15 cellular contexts compared by ENCODE assay signal in the genomic region with DNA sequence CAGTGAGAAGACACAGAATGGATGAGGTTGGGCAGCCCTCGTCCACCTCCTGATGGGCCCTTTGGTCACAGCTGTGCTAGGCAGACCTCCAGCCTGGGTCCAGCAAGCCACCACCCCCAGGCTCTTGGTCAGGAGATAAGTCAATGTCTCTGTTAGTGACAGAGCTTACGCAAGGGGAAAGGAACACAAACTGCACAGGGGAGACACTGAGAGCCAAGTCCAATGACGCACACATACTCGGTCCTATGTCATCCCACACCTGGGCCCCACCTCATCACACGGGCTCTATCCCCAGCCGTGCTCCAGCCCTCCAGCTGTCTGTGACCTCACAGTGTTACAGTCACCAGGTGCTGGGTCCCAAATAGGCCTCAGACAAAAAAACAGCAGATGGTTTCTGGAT. TPM values are rescaled to one million over a fixed set of nuclear protein-coding genes. Genes with fewer than 3 reads are reported as not detected.
A peak's percentile ranks its signal among the peaks of the same experiment; 100 is the strongest.
DNase-seq lines count a peak whose midpoint lies in the region; ATAC-seq, FAIRE-seq and TF ChIP-seq lines count a peak whose summit lies in the region.
"Had no signal": no experiment of that assay in that cellular context is flagged by ENCODE, and none has a peak within 500 bp of the region (broad histone marks: within the 10 kb centered on the region; RNA-seq: fewer than 3 reads in every experiment).

No MANE protein-coding gene starts in this region.

- TF ChIP-seq CTCF in liver (IDR thresholded peaks at IDR 0.05; ENCODE audit: low read depth, low read length, missing input control), result no peak
- no peak for TF ChIP-seq CTCF in HepG2 (CRISPR knock-in tag; IDR thresholded peaks at IDR 0.05)
- TF ChIP-seq CTCF in brain (conservative IDR thresholded peaks at IDR 0.05), result no peak
- no peak for TF ChIP-seq CTCF in lower lobe of right lung (IDR thresholded peaks at IDR 0.05)

- 37% methylated on average over 6 of the region's 6 CpGs for WGBS in liver
- WGBS in HepG2 (ENCODE audit: low lambda C conversion rate), result 73% methylated on average over 4 of the region's 6 CpGs
- 91 to 96% methylated on average over 6 of the region's 6 CpGs for WGBS in aorta, 2 donors

- H3K27me3 Mint-ChIP-seq in brain, result no peaks in the 10 kb centered on the region

- H3K9ac ChIP-seq in liver (ENCODE audit: low read depth in 1 of 2, low read length in 2 of 2) (peak overlapping the region in 1 of 2 donors; percentile 35), HepG2 (ENCODE audit: insufficient read depth, low read depth, low read length) (no peak overlapping the region)

- H3K9me3 ChIP-seq in liver (ENCODE audit: control insufficient read depth in 4 of 4, low read length in 3 of 4) (no peaks in the 10 kb centered on the region), HepG2 (ENCODE audit: low read length) (no peaks in the 10 kb centered on the region), lower lobe of right lung (no peaks in the 10 kb centered on the region), aorta (ENCODE audit: control insufficient read depth, low read length) (no peaks in the 10 kb centered on the region)

- peaks cover 12 to 46% (median 32%) of the 10 kb centered on the region in 4 donors for H3K4me1 ChIP-seq in liver (ENCODE audit: control insufficient read depth in 4 of 4, insufficient read depth in 4 of 4, low read length in 3 of 4)
- H3K4me1 ChIP-seq in HepG2 (ENCODE audit: insufficient read depth, low read length), result no peaks in the 10 kb centered on the region
- H3K4me1 ChIP-seq in lower lobe of right lung, result no peaks in the 10 kb centered on the region
- no peaks in the 10 kb centered on the region for H3K4me1 ChIP-seq in aorta (ENCODE audit: control insufficient read depth in 1 of 2, insufficient read depth in 2 of 2, low read length in 2 of 2)

- peaks cover 2 to 17% (median 10%) of the 10 kb centered on the region in 4 donors for H3K36me3 ChIP-seq in liver (ENCODE audit: control insufficient read depth in 4 of 4, insufficient read depth in 3 of 4, low read depth in 1 of 4, low read length in 3 of 4)
- peaks cover 14 to 15% of the 10 kb centered on the region in 2 experiments; a peak in 4 of 5 replicates for H3K36me3 ChIP-seq in HepG2 (replicated peaks in 1 of 2; ENCODE audit: control insufficient read depth in 1 of 2, insufficient read depth in 2 of 2, low read length in 2 of 2)
- peaks cover 34% of the 10 kb centered on the region for H3K36me3 ChIP-seq in lower lobe of right lung
- peaks cover 0 to 3% of the 10 kb centered on the region in 2 donors for H3K36me3 ChIP-seq in aorta (ENCODE audit: control insufficient read depth in 1 of 2, insufficient read depth in 2 of 2, low read length in 1 of 2)

- no peak overlapping the region for H3K4me2 ChIP-seq in HepG2 (ENCODE audit: low read depth, low read length)

- H3K27me3 ChIP-seq in liver (ENCODE audit: control insufficient read depth in 4 of 4, insufficient read depth in 4 of 4, low read length in 3 of 4) (no peaks in the 10 kb centered on the region), HepG2 (ENCODE audit: control insufficient read depth in 1 of 2, insufficient read depth in 2 of 2, low read length in 2 of 2) (no peaks in the 10 kb centered on the region), lower lobe of right lung (ENCODE audit: low read depth) (no peaks in the 10 kb centered on the region), aorta (ENCODE audit: control insufficient read depth in 1 of 2, insufficient read depth in 2 of 2, low read length in 1 of 2) (no peaks in the 10 kb centered on the region)

- no peak overlapping the region for H3K4me3 Mint-ChIP-seq in brain
- H3K4me3 Mint-ChIP-seq in stimulated activated effector memory CD8-positive, alpha-beta T cell treated with anti-CD3 and anti-CD28 coated beads, Interleukin-12 subunit alpha, Interleukin-12 subunit beta, amount 100 ng/mL, for 72 hours, result no peak overlapping the region

- peaks cover 3% of the 10 kb centered on the region for H3K36me3 Mint-ChIP-seq in brain
- H3K36me3 Mint-ChIP-seq in stimulated activated effector memory CD8-positive, alpha-beta T cell treated with anti-CD3 and anti-CD28 coated beads, Interleukin-12 subunit alpha, Interleukin-12 subunit beta, amount 100 ng/mL, for 72 hours, result no peaks in the 10 kb centered on the region

- intact Hi-C loops in HepG2 (cut with micrococcal nuclease; ENCODE audit: unreplicated experiment) (no loop called here), lower lobe of right lung (cut with DNase I) (no loop called here), aorta (cut with DNase I) (no loop called here)

- FAIRE-seq in HepG2 (lab: Jason Lieb, UNC), result no peak

- peak overlapping the region; percentile 66 to 73 for H3K27ac ChIP-seq in liver (ENCODE audit: low read depth in 1 of 2, low read length in 2 of 2)
- H3K27ac ChIP-seq in HepG2 (ENCODE audit: extremely low read length, insufficient read depth, low read length), result no peak overlapping the region
- no peak overlapping the region for H3K27ac ChIP-seq in lower lobe of right lung
- no peak overlapping the region for H3K27ac ChIP-seq in aorta (ENCODE audit: low read depth in 1 of 2, low read length in 2 of 2)
- H3K27ac ChIP-seq: C4-2B had no signal

- CTCF ChIA-PET in HepG2 (lab: Yijun Ruan, JAX; ENCODE audit: low intra/inter-chr PET ratio, low total read pairs), result no interaction called here

- H3K4me3 ChIP-seq in liver (ENCODE audit: low read depth in 1 of 3, low read length in 3 of 3), result no peak overlapping the region
- no peak overlapping the region for H3K4me3 ChIP-seq in HepG2 (replicated peaks in 1 of 3; ENCODE audit: insufficient read depth in 1 of 3, low read depth in 2 of 3, low read length in 3 of 3)
- H3K4me3 ChIP-seq in lower lobe of right lung, result no peak overlapping the region
- no peak overlapping the region for H3K4me3 ChIP-seq in aorta (ENCODE audit: low read length in 2 of 2)

- no peaks in the 10 kb centered on the region for H3K9me3 Mint-ChIP-seq in brain
- H3K9me3 Mint-ChIP-seq in stimulated activated effector memory CD8-positive, alpha-beta T cell treated with anti-CD3 and anti-CD28 coated beads, Interleukin-12 subunit alpha, Interleukin-12 subunit beta, amount 100 ng/mL, for 72 hours, result no peaks in the 10 kb centered on the region

- in situ Hi-C loops in HepG2 (cut with HindIII; ENCODE audit: extremely low pct_ligation_motif_present, low pct_unique_long_range_greater_than_20kb), result no loop called here

- BruUV-seq in HepG2 (replicated peaks; lab: Mats Ljungman, UMichigan), result no TSS peak

- POLR2A ChIA-PET in HepG2 (lab: Yijun Ruan, JAX), result no interaction called here

- DNase-seq in HepG2 (ENCODE audit: low spot score) (no peak), lower lobe of right lung (peak; percentile 12), aorta (peak; percentile 4 to 43), epidermal melanocyte (ENCODE audit: insufficient read length, low spot score) (no peak)
- DNase-seq in stimulated activated effector memory CD8-positive, alpha-beta T cell treated with anti-CD3 and anti-CD28 coated beads, Interleukin-12 subunit alpha, Interleukin-12 subunit beta, amount 100 ng/mL, for 72 hours (ENCODE audit: low spot score in 2 of 2), result no peak
- DNase-seq: DMS53; NCI-H1092; NCI-H146; NCI-H226; NCI-H524 treated with DMSO at 0.1 percent for 48 hours; NK-92 treated with Interleukin-12 subunit alpha and Interleukin-12 subunit beta, amount 100 ng/mL, for 24 hours had no signal

- peak overlapping the region in 3 of 5 experiments; percentile 61 to 81 (median 63) for H3K27ac Mint-ChIP-seq in brain
- no peak overlapping the region for H3K27ac Mint-ChIP-seq in stimulated activated effector memory CD8-positive, alpha-beta T cell treated with anti-CD3 and anti-CD28 coated beads, Interleukin-12 subunit alpha, Interleukin-12 subunit beta, amount 100 ng/mL, for 72 hours

- ATAC-seq in HepG2 (no peak), lower lobe of right lung (no peak), aorta (ENCODE audit: low FRiP score) (no peak), GM21423 (IDR thresholded peaks at IDR 0.05; ENCODE audit: unreplicated experiment) (no peak)
- no peak for ATAC-seq in stimulated activated effector memory CD8-positive, alpha-beta T cell treated with anti-CD3 and anti-CD28 coated beads, Interleukin-12 subunit alpha, Interleukin-12 subunit beta, amount 100 ng/mL, for 72 hours

- TF ChIP-seq RAD21 in liver (IDR thresholded peaks at IDR 0.05) (peak; percentile 44 to 58), HepG2 (CRISPR knock-in tag; IDR thresholded peaks at IDR 0.05) (no peak)

- no peaks in the 10 kb centered on the region for H4K20me1 ChIP-seq in HepG2 (ENCODE audit: insufficient read depth, low read length)

- no peak overlapping the region for H2AFZ ChIP-seq in HepG2 (ENCODE audit: low read length)

- no peak for TF ChIP-seq POLR2A in HepG2 (IDR thresholded peaks at IDR 0.05; ENCODE audit: insufficient read depth in 1 of 2, low read depth in 2 of 2, low read length in 2 of 2)

- peaks cover 34% of the 10 kb centered on the region for H3K4me1 Mint-ChIP-seq in brain
- peaks cover 17% of the 10 kb centered on the region for H3K4me1 Mint-ChIP-seq in stimulated activated effector memory CD8-positive, alpha-beta T cell treated with anti-CD3 and anti-CD28 coated beads, Interleukin-12 subunit alpha, Interleukin-12 subunit beta, amount 100 ng/mL, for 72 hours

- TF ChIP-seq EP300 in HepG2 (IDR thresholded peaks at IDR 0.05; ENCODE audit: low read depth in 2 of 2, low read length in 2 of 2), result no peak
- TF ChIP-seq EP300 in HepG2 (CRISPR knock-in tag; IDR thresholded peaks at IDR 0.05; ENCODE audit: borderline replicate concordance), result no peak

- no peaks in the 10 kb centered on the region for H3K79me2 ChIP-seq in HepG2 (ENCODE audit: insufficient read depth, low read length)

RNA-seq across cellular contexts. Expression of a gene that starts 19.6 kb away (rescaled TPM):
- total RNA-seq in liver (100 to 1,000 TPM in 1 of 2 donors, 10 to 100 TPM in 1; 37.3 to 102 TPM), HepG2 (2016; rRNA removed; fragmentation: Illumina TruSeq; extraction: Trizol) (75.1 and 81.0 TPM in 2 replicates), lower lobe of right lung (94.0 TPM), aorta (10 to 100 TPM; 54.3 to 56.6 TPM)
- polyA plus RNA-seq in liver (100 to 1,000 TPM; 132 to 211 TPM), HepG2 (2011; rRNA removed) (60.7 and 63.7 TPM in 2 replicates), brain (ENCODE audit: insufficient read depth, low read depth, low replicate concordance) (239 TPM), aorta (100 to 1,000 TPM in 1 of 2 donors, 10 to 100 TPM in 1; 48.2 to 186 TPM)
- total RNA-seq in HepG2 (2016; cell fraction: cytosol; rRNA removed; fragmentation: Illumina TruSeq; extraction: Trizol; ENCODE audit: low read depth), result 12.2 and 14.5 TPM in 2 replicates
- total RNA-seq in HepG2 (2016; cell fraction: insoluble cytoplasmic fraction; rRNA removed; fragmentation: Illumina TruSeq; extraction: Trizol), result 76.9 and 79.4 TPM in 2 replicates
- 29.4 and 31.9 TPM in 2 replicates for total RNA-seq in HepG2 (2016; cell fraction: membrane; rRNA removed; fragmentation: Illumina TruSeq; extraction: Trizol)
- 35.5 and 39.2 TPM in 2 replicates for total RNA-seq in HepG2 (2016; cell fraction: nucleus; rRNA removed; fragmentation: Illumina TruSeq; extraction: Trizol)
- 56.0 and 100 TPM in 2 replicates for polyA plus RNA-seq in HepG2 (2011; cell fraction: cytosol; rRNA removed)
- 50.1 and 50.6 TPM in 2 replicates for polyA plus RNA-seq in HepG2 (2011; cell fraction: nucleus; rRNA removed)
- 45.4 and 52.9 TPM in 2 replicates for polyA plus RNA-seq in HepG2 (2012)
- polyA plus RNA-seq in HepG2 (2016; cell fraction: cytosol; fragmentation: Illumina TruSeq; extraction: Trizol; ENCODE audit: low read depth), result 14.1 and 18.0 TPM in 2 replicates
- polyA plus RNA-seq in HepG2 (2016; cell fraction: insoluble cytoplasmic fraction; fragmentation: Illumina TruSeq; extraction: Trizol; ENCODE audit: low read depth), result 103 and 110 TPM in 2 replicates
- 30.2 and 30.4 TPM in 2 replicates for polyA plus RNA-seq in HepG2 (2016; cell fraction: membrane; fragmentation: Illumina TruSeq; extraction: Trizol; ENCODE audit: low read depth)
- 79.7 and 88.3 TPM in 2 replicates for polyA plus RNA-seq in HepG2 (2016; cell fraction: nucleus; fragmentation: Illumina TruSeq; extraction: Trizol; ENCODE audit: insufficient read depth, low read depth)
- polyA minus RNA-seq in HepG2 (2011; rRNA and poly(A)+ RNA removed; ENCODE audit: low replicate concordance), result 62.3 and 119 TPM in 2 replicates
- polyA minus RNA-seq in HepG2 (2011; cell fraction: cytosol; rRNA and poly(A)+ RNA removed), result 32.5 and 35.0 TPM in 2 replicates
- 14.2 and 19.1 TPM in 2 replicates for polyA minus RNA-seq in HepG2 (2011; cell fraction: nucleus; rRNA and poly(A)+ RNA removed)

Comparison
In these comparisons a context has a peak if more than half of its experiments do, and no peak if none do; other contexts are left out.
1. H3K27ac ChIP-seq: peak in liver (2 of 2); none in HepG2 (single experiment), lower lobe of right lung (single experiment) and aorta (0 of 2).
2. DNase-seq: peak in lower lobe of right lung (single experiment) and aorta (2 of 2); none in HepG2 (single experiment), stimulated activated effector memory CD8-positive, alpha-beta T cell treated with anti-CD3 and anti-CD28 coated beads, Interleukin-12 subunit alpha, Interleukin-12 subunit beta, amount 100 ng/mL, for 72 hours (0 of 2) and epidermal melanocyte (single experiment).